In the genomic region with DNA sequence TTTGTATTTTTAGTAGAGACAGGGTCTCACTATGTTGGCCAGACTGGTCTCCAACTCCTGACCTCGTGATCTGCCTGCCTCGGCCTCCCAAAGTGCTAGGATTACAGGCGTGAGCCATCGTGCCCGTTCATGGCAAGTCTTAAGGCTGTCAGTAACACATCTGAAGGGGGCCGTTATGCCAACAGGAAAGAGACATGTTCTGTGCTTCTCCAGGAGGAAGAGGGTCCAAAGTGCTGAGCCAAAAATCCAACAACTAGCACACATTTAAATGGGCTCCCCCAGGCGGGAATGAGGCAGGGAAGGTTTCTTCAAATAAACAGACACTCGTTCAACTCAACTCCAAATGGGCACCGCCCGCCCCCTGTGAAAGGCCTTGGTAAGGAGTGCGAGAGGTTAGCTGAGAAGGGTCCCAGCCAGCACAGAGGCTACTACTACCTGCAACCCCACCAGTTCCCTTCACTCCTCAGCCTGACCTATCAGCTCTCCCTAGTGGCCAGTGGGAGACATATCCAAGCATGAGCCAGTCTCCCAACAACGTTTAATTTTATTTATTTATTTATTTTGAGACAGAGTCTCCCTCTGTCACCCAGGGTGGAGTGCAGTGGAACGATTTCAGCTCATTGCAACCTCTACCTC, we compare ENCODE assay signal across 1 cellular context.
TF ChIP-seq lines count a peak whose summit lies in the region.

No MANE protein-coding gene starts in this region.

TF ChIP-seq in GM23338, 12 proteins besides CTCF, POLR2A, EP300 and RAD21 (continued from another document):
- TF ChIP-seq, protein P1, sequence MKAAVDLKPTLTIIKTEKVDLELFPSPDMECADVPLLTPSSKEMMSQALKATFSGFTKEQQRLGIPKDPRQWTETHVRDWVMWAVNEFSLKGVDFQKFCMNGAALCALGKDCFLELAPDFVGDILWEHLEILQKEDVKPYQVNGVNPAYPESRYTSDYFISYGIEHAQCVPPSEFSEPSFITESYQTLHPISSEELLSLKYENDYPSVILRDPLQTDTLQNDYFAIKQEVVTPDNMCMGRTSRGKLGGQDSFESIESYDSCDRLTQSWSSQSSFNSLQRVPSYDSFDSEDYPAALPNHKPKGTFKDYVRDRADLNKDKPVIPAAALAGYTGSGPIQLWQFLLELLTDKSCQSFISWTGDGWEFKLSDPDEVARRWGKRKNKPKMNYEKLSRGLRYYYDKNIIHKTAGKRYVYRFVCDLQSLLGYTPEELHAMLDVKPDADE (IDR thresholded peaks at IDR 0.05) = no peak
- TF ChIP-seq CREB1 (CRISPR knock-in tag; IDR thresholded peaks at IDR 0.05; ENCODE audit: low read depth) (no peak), NANOG (IDR thresholded peaks at IDR 0.05; ENCODE audit: borderline replicate concordance) (no peak), EZH2phosphoT487 (IDR thresholded peaks at IDR 0.05; ENCODE audit: unreplicated experiment) (no peak), JUNB (IDR thresholded peaks at IDR 0.05; ENCODE audit: unreplicated experiment) (no peak), POLR2AphosphoS5 (IDR thresholded peaks at IDR 0.05; ENCODE audit: low read depth) (no peak)
- TF ChIP-seq, protein P2, sequence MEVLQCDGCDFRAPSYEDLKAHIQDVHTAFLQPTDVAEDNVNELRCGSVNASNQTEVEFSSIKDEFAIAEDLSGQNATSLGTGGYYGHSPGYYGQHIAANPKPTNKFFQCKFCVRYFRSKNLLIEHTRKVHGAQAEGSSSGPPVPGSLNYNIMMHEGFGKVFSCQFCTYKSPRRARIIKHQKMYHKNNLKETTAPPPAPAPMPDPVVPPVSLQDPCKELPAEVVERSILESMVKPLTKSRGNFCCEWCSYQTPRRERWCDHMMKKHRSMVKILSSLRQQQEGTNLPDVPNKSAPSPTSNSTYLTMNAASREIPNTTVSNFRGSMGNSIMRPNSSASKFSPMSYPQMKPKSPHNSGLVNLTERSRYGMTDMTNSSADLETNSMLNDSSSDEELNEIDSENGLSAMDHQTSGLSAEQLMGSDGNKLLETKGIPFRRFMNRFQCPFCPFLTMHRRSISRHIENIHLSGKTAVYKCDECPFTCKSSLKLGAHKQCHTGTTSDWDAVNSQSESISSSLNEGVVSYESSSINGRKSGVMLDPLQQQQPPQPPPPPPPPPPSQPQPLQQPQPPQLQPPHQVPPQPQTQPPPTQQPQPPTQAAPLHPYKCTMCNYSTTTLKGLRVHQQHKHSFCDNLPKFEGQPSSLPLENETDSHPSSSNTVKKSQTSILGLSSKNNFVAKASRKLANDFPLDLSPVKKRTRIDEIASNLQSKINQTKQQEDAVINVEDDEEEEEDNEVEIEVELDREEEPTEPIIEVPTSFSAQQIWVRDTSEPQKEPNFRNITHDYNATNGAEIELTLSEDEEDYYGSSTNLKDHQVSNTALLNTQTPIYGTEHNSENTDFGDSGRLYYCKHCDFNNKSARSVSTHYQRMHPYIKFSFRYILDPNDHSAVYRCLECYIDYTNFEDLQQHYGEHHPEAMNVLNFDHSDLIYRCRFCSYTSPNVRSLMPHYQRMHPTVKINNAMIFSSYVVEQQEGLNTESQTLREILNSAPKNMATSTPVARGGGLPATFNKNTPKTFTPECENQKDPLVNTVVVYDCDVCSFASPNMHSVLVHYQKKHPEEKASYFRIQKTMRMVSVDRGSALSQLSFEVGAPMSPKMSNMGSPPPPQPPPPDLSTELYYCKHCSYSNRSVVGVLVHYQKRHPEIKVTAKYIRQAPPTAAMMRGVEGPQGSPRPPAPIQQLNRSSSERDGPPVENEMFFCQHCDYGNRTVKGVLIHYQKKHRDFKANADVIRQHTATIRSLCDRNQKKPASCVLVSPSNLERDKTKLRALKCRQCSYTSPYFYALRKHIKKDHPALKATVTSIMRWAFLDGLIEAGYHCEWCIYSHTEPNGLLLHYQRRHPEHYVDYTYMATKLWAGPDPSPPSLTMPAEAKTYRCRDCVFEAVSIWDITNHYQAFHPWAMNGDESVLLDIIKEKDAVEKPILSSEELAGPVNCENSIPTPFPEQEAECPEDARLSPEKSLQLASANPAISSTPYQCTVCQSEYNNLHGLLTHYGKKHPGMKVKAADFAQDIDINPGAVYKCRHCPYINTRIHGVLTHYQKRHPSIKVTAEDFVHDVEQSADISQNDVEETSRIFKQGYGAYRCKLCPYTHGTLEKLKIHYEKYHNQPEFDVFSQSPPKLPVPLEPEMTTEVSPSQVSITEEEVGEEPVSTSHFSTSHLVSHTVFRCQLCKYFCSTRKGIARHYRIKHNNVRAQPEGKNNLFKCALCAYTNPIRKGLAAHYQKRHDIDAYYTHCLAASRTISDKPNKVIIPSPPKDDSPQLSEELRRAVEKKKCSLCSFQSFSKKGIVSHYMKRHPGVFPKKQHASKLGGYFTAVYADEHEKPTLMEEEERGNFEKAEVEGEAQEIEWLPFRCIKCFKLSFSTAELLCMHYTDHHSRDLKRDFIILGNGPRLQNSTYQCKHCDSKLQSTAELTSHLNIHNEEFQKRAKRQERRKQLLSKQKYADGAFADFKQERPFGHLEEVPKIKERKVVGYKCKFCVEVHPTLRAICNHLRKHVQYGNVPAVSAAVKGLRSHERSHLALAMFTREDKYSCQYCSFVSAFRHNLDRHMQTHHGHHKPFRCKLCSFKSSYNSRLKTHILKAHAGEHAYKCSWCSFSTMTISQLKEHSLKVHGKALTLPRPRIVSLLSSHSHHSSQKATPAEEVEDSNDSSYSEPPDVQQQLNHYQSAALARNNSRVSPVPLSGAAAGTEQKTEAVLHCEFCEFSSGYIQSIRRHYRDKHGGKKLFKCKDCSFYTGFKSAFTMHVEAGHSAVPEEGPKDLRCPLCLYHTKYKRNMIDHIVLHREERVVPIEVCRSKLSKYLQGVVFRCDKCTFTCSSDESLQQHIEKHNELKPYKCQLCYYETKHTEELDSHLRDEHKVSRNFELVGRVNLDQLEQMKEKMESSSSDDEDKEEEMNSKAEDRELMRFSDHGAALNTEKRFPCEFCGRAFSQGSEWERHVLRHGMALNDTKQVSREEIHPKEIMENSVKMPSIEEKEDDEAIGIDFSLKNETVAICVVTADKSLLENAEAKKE (CRISPR knock-in tag; IDR thresholded peaks at IDR 0.05) = no peak
TF ChIP-seq in GM23338: peak in this region for 0.
